In the genomic region with DNA sequence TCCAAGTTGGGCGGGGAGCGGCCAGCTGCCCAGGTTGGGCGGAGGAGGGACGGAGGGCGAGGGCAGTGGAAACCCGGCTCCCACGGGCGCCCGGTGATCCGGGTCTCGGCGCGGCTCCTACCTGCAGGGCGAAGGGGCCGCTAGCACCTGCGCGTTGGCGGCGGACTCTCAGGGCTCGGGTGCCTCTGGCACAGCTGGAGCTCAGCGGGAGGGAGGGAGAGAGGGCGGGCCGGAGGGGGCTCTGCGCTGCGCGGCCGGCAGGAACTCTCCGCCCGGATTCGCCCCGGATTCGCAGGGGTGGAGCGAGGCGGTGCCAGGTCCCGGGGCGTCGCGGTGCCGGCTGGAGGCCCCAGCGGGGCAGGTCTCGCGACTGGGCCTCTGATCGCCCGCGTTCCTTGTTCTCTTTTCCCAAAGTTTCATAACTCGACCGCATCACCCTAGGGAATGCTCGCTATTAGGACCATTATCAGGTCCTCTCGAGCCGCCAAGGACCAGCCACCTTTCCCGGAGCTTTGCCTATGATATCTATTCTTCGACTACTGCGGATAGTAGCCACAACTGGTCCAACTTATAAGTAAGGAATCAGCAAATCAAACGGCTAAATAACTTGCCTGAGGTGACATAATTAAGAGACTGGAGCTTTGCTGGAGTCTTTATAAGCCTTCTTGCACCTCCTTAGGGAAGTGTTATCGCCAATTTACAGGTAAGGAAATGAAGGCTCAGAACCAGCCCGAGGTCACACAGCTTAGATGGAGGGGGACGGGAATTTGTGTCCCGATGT, we compare ENCODE assay signal across 8 cellular contexts. TPM values are rescaled to one million over a fixed set of nuclear protein-coding genes. Genes with fewer than 3 reads are reported as not detected.
A peak's percentile ranks its signal among the peaks of the same experiment; 100 is the strongest.
DNase-seq lines count a peak whose midpoint lies in the region; ATAC-seq and TF ChIP-seq lines count a peak whose summit lies in the region.

Gene PLD1 (minus strand): TSS at position 206 of the 781 bp plus-strand sequence. CDS start 72,432 bp downstream, outside the sequence.

- intact Hi-C loops in right lobe of liver (cut with DNase I) = no loop called here

- peak; percentile 87 for TF ChIP-seq POLR2A in right lobe of liver (IDR thresholded peaks at IDR 0.05)

- H3K9me3 ChIP-seq in ectodermal cell (ENCODE audit: control insufficient read depth, low read length) (no peaks in the 10 kb centered on the region), right lobe of liver (no peaks in the 10 kb centered on the region)

- WGBS in ectodermal cell, 2 experiments = 5 to 6% methylated on average over 58 of the region's 58 CpGs
- WGBS in right lobe of liver (ENCODE audit: insufficient coverage, low coverage, low lambda C conversion rate, missing lambda C conversion rate) = 15% methylated on average over 15 of the region's 58 CpGs

- H3K27me3 ChIP-seq in ectodermal cell (ENCODE audit: control insufficient read depth, insufficient read depth, low read length, poor library complexity, severe bottlenecking) = peaks cover 37% of the 10 kb centered on the region
- no peaks in the 10 kb centered on the region for H3K27me3 ChIP-seq in right lobe of liver

- H3K36me3 ChIP-seq in ectodermal cell (ENCODE audit: control insufficient read depth, insufficient read depth, low read length) (no peaks in the 10 kb centered on the region), right lobe of liver (no peaks in the 10 kb centered on the region)

- DNase-seq in NCI-H82 (lab: John Stamatoyannopoulos, UW) = peak; percentile 73
- no peak for DNase-seq in NCI-H82 treated with DMSO at 0.1 percent for 48 hours (lab: John Stamatoyannopoulos, UW; ENCODE audit: unreplicated experiment)
- peak; percentile 17 for DNase-seq in NCI-H128 (lab: John Stamatoyannopoulos, UW; ENCODE audit: unreplicated experiment)
- peak; percentile 41 for DNase-seq in activated CD4-positive, alpha-beta T cell treated with anti-CD3 and anti-CD28 coated beads for 48 hours
- DNase-seq in right lobe of liver = peak; percentile 92 to 94 (median 92)
- peak in 2 of 3 experiments; percentile 6 to 40 for DNase-seq in stimulated activated CD4-positive, alpha-beta T cell treated with anti-CD3 and anti-CD28 coated beads, TNF-alpha, amount 100 ng/mL, for 24 hours (ENCODE audit: low read depth in 3 of 3)

- no peaks in the 10 kb centered on the region for H3K4me1 ChIP-seq in ectodermal cell (ENCODE audit: control insufficient read depth, insufficient read depth, low read length)
- H3K4me1 ChIP-seq in right lobe of liver = peaks cover 0 to 25% (median 7%) of the 10 kb centered on the region in 4 donors

- peak within 1 kb of the TSS; percentile 70 for H3K4me3 ChIP-seq in ectodermal cell (ENCODE audit: insufficient read depth, low read depth, low read length)
- peak within 1 kb of the TSS; percentile 65 to 78 (median 77) for H3K4me3 ChIP-seq in right lobe of liver

- no peak for TF ChIP-seq CTCF in right lobe of liver (IDR thresholded peaks at IDR 0.05)

- no peak within 1 kb of the TSS for H3K27ac ChIP-seq in ectodermal cell (ENCODE audit: insufficient read depth, low read depth, low read length, poor library complexity, severe bottlenecking)
- H3K27ac ChIP-seq in right lobe of liver = peak within 1 kb of the TSS; percentile 81 to 96 (median 92)

- ATAC-seq in HG02571 (IDR thresholded peaks at IDR 0.05; ENCODE audit: unreplicated experiment) (peak; percentile 58), right lobe of liver (peak; percentile 79 to 97 (median 91))

RNA-seq across cellular contexts. Expression of gene PLD1, which starts in this region (rescaled TPM):
- polyA plus RNA-seq in ectodermal cell (2013, experiment 1 of 4) = 0.74 TPM
- polyA plus RNA-seq in ectodermal cell (2013, experiment 2 of 4) = 1.5 TPM
- polyA plus RNA-seq in ectodermal cell (2013, experiment 3 of 4) = 0.43 TPM
- 0.61 TPM for polyA plus RNA-seq in ectodermal cell (2013, experiment 4 of 4)
- total RNA-seq in right lobe of liver = 10 to 100 TPM; 13.3 to 29.9 (median 18.5) TPM
